In the genomic region with DNA sequence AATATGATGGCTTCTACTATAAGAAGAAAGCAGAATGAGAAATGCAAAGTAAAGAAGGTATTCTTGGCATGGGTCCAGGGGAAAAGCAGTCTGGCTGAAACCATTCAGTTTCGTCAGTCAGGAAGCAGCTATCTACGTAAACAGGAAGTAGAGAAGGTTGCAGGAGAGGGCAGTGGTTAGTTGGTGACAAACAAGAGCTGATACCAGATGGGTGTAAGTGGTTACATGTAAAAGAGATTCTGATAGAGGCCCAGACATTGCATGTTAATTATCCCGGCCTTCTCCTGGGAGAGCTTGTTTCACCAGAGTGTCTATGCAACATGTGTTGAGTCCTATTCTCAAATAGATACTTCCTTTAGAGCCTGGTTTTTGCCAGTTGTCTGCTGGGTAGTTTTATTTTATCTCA, we compare ENCODE assay signal across 8 cellular contexts. TPM values are rescaled to one million over a fixed set of nuclear protein-coding genes. Genes with fewer than 3 reads are reported as not detected.
DNase-seq lines count a peak whose midpoint lies in the region; ATAC-seq and TF ChIP-seq lines count a peak whose summit lies in the region.

No MANE protein-coding gene starts in this region.

- H3K9me3 Mint-ChIP-seq in naive thymus-derived CD8-positive, alpha-beta T cell = peaks cover 0 to 34% (median 31%) of the 10 kb centered on the region in 9 donors

- peaks cover 31% of the 10 kb centered on the region for H3K4me1 Mint-ChIP-seq in T-helper 17 cell
- H3K4me1 Mint-ChIP-seq in naive thymus-derived CD8-positive, alpha-beta T cell = peaks cover 37 to 67% (median 66%) of the 10 kb centered on the region in 4 donors

- TF ChIP-seq CTCF in cardiac fibroblast (IDR thresholded peaks at IDR 0.05; ENCODE audit: low read depth, low read length) = no peak
- TF ChIP-seq CTCF in thyroid gland (IDR thresholded peaks at IDR 0.05) = no peak
- TF ChIP-seq CTCF in psoas muscle (IDR thresholded peaks at IDR 0.05) = no peak

- POLR2A ChIA-PET in naive thymus-derived CD8-positive, alpha-beta T cell (lab: Charles Lee) = interaction anchor here (0.7 to 3.6 kb wide), 28 partner anchors 9 to 214 kb away, joined by 3 to 82 read pairs (median 4); a partner anchor contains a TSS

- H3K27me3 Mint-ChIP-seq in T-helper 17 cell = no peaks in the 10 kb centered on the region
- H3K27me3 Mint-ChIP-seq in naive thymus-derived CD8-positive, alpha-beta T cell = no peaks in the 10 kb centered on the region

- TF ChIP-seq POLR2A in thyroid gland (IDR thresholded peaks at IDR 0.05) = no peak

- intact Hi-C loops in thyroid gland (cut with DNase I) = no loop called here
- intact Hi-C loops in psoas muscle (cut with DNase I) = no loop called here

- ATAC-seq in GM21515 (IDR thresholded peaks at IDR 0.05; ENCODE audit: unreplicated experiment) (peak; percentile 99), T-helper 17 cell (peak; percentile 97), psoas muscle (no peak)
- ATAC-seq in naive thymus-derived CD8-positive, alpha-beta T cell = peak; percentile 95 to 96

- peak overlapping the region; percentile 60 for H3K27ac Mint-ChIP-seq in T-helper 17 cell
- peak overlapping the region; percentile 86 to 98 (median 96) for H3K27ac Mint-ChIP-seq in naive thymus-derived CD8-positive, alpha-beta T cell

- H3K27ac ChIP-seq in thyroid gland (no peak overlapping the region), psoas muscle (no peak overlapping the region)

- 53 to 64% methylated on average over 3 of the region's 3 CpGs for WGBS in thyroid gland, 2 donors
- 56 to 61% (median 58%) methylated on average over 3 of the region's 3 CpGs for WGBS in psoas muscle, 3 donors

- H3K4me3 ChIP-seq in cardiac fibroblast (replicated peaks in 1 of 2; ENCODE audit: low read depth in 2 of 2, low read length in 2 of 2) (no peak overlapping the region), thyroid gland (replicated peaks in 1 of 3) (no peak overlapping the region), psoas muscle (no peak overlapping the region)

- DNase-seq in EH (ENCODE audit: low read depth) = peak; percentile 20
- DNase-seq in KBM-7 = peak; percentile 88
- peak in 2 of 3 donors; percentile 45 to 50 for DNase-seq in T-helper 17 cell
- peak; percentile 83 to 91 for DNase-seq in cardiac fibroblast (ENCODE audit: low read depth in 2 of 2)
- peak; percentile 14 to 95 (median 83) for DNase-seq in naive thymus-derived CD8-positive, alpha-beta T cell
- no peak for DNase-seq in thyroid gland
- DNase-seq in psoas muscle = no peak

- in situ Hi-C loops in KBM-7 (cut with MboI; ENCODE audit: low pct_unique_long_range_greater_than_20kb, low sequenced_read_pairs) = no loop called here

- H3K27me3 ChIP-seq in thyroid gland (no peaks in the 10 kb centered on the region), psoas muscle (ENCODE audit: insufficient read depth in 3 of 3, low read length in 2 of 3) (no peaks in the 10 kb centered on the region)

- no peaks in the 10 kb centered on the region for H3K36me3 ChIP-seq in thyroid gland
- no peaks in the 10 kb centered on the region for H3K36me3 ChIP-seq in psoas muscle (ENCODE audit: insufficient read depth in 1 of 2, low read depth in 1 of 2)

- H3K4me3 Mint-ChIP-seq in T-helper 17 cell = peak overlapping the region; percentile 56
- peak overlapping the region; percentile 18 to 76 (median 48) for H3K4me3 Mint-ChIP-seq in naive thymus-derived CD8-positive, alpha-beta T cell

- H3K4me1 ChIP-seq in thyroid gland (no peaks in the 10 kb centered on the region), psoas muscle (no peaks in the 10 kb centered on the region)

- H3K9me3 ChIP-seq in T-helper 17 cell (ENCODE audit: control insufficient read depth, low read length, poor library complexity, severe bottlenecking) (no peaks in the 10 kb centered on the region), thyroid gland (no peaks in the 10 kb centered on the region), psoas muscle (peaks cover 3% of the 10 kb centered on the region)

- peaks cover 3% of the 10 kb centered on the region for H3K36me3 Mint-ChIP-seq in T-helper 17 cell (ENCODE audit: low read depth)
- H3K36me3 Mint-ChIP-seq in naive thymus-derived CD8-positive, alpha-beta T cell = peaks cover 15 to 51% (median 32%) of the 10 kb centered on the region in 3 donors

RNA-seq across cellular contexts. Expression of a gene that starts 58.4 kb away (rescaled TPM):
- total RNA-seq in T-helper 17 cell (100 to 1,000 TPM; 140 to 166 TPM), thyroid gland (100 to 1,000 TPM; 100 to 148 (median 127) TPM), psoas muscle (100 to 1,000 TPM; 113 to 229 (median 183) TPM)
- total RNA-seq in naive thymus-derived CD8-positive, alpha-beta T cell = 100 to 1,000 TPM; 150 to 152 TPM
- polyA plus RNA-seq in naive thymus-derived CD8-positive, alpha-beta T cell = 100 to 1,000 TPM; 154 to 159 (median 156) TPM
- polyA plus RNA-seq in psoas muscle = 100 to 1,000 TPM; 182 to 357 (median 235) TPM

Comparison
In these comparisons a context has a peak if more than half of its experiments do, and no peak if none do; other contexts are left out.
1. DNase-seq: peak in EH (single experiment), KBM-7 (single experiment), T-helper 17 cell (2 of 3), cardiac fibroblast (2 of 2) and naive thymus-derived CD8-positive, alpha-beta T cell (10 of 10); none in thyroid gland (0 of 2) and psoas muscle (0 of 2).
2. ATAC-seq: peak in GM21515 (single experiment), T-helper 17 cell (single experiment) and naive thymus-derived CD8-positive, alpha-beta T cell (2 of 2); none in psoas muscle (0 of 4).